Comparison of ENCODE assay signal across 14 cellular contexts in the genomic region with DNA sequence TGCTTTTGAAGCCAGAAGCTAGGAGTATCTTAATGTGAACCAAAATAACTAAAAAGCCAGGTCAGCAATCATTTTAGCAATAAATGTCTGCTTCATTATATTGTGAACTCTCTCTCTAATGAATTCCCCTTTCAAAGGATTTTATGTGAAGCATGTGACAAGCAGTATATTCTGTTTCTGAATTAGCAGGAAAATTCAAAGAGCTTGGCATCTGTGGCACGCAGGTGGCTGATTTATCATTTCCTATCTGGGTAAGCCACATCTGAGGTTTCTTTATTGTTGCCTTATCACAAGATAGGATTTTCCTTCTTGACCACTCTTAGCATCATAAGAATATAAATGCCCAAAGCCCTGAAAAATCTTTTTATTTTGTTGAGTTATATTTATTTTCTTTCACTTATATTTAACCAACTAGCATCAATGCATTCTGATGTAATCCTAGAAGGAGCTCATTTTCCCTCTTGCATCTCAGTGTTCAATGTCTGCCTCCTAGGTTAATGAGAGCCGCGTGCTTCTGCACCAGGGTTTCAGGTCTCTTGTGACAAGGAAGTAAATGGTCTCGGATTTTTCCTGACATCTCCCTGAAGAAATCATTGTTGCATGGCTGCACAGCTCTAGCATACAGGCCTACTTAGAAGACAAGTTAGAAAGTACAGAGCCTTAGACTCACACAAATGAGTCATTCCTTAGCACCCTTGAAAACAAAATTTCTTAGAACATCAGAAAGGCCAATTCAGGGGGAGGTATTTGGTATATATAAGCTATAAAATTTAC. TPM values are rescaled to one million over a fixed set of nuclear protein-coding genes. Genes with fewer than 3 reads are reported as not detected.
DNase-seq lines count a peak whose midpoint lies in the region; ATAC-seq, FAIRE-seq and TF ChIP-seq lines count a peak whose summit lies in the region.
"Had no signal": no experiment of that assay in that cellular context is flagged by ENCODE, and none has a peak within 500 bp of the region (broad histone marks: within the 10 kb centered on the region; RNA-seq: fewer than 3 reads in every experiment).

No MANE protein-coding gene starts in this region.

- peak overlapping the region; percentile 29 for H3K4me2 ChIP-seq in Loucy (ENCODE audit: low read depth, low read length, poor library complexity, severe bottlenecking)

- no peaks in the 10 kb centered on the region for H3K36me3 Mint-ChIP-seq in activated CD8-positive, alpha-beta T cell treated with anti-CD3 and anti-CD28 coated beads for 36 hours (ENCODE audit: low read depth)
- H3K36me3 Mint-ChIP-seq in activated CD8-positive, alpha-beta T cell treated with anti-CD3 and anti-CD28 coated beads, Interleukin-2, amount 10 ng/mL, durations not matched to agents 7 days and 5 days (ENCODE audit: low read depth): no peaks in the 10 kb centered on the region
- no peaks in the 10 kb centered on the region for H3K36me3 Mint-ChIP-seq in CD4-positive, alpha-beta T cell (ENCODE audit: low read depth)

- no peaks in the 10 kb centered on the region for H3K9me3 Mint-ChIP-seq in activated CD8-positive, alpha-beta T cell treated with anti-CD3 and anti-CD28 coated beads for 36 hours
- no peaks in the 10 kb centered on the region for H3K9me3 Mint-ChIP-seq in activated CD8-positive, alpha-beta T cell treated with anti-CD3 and anti-CD28 coated beads, Interleukin-2, amount 10 ng/mL, durations not matched to agents 7 days and 5 days (ENCODE audit: insufficient read depth)
- H3K9me3 Mint-ChIP-seq in CD4-positive, alpha-beta T cell: no peaks in the 10 kb centered on the region

- H3K4me1 ChIP-seq in Loucy (ENCODE audit: insufficient read depth, low read length, poor library complexity, severe bottlenecking) (peaks cover 10% of the 10 kb centered on the region), left ventricle myocardium inferior (no peaks in the 10 kb centered on the region)

- H3K4me3 ChIP-seq in Loucy (ENCODE audit: low read length, poor library complexity, severe bottlenecking): no peak overlapping the region
- H3K4me3 ChIP-seq in bronchial epithelial cell (ENCODE audit: low read depth, low read length): no peak overlapping the region
- H3K4me3 ChIP-seq in left ventricle myocardium inferior: no peak overlapping the region

- POLR2A ChIA-PET in activated CD8-positive, alpha-beta T cell treated with anti-CD3 and anti-CD28 coated beads for 36 hours (lab: Charles Lee): interaction anchor here (1.0 to 1.1 kb wide), 3 partner anchors 57 to 183 kb away, joined by 3 to 4 read pairs (median 3); no protein-coding TSS in a partner anchor
- POLR2A ChIA-PET in activated CD8-positive, alpha-beta T cell treated with anti-CD3 and anti-CD28 coated beads, Interleukin-2, amount 10 ng/mL, durations not matched to agents 7 days and 5 days (lab: Charles Lee): no interaction called here
- POLR2A ChIA-PET in CD4-positive, alpha-beta T cell (lab: Charles Lee): interaction anchor here (0.7 to 1.9 kb wide), 10 partner anchors 28 to 426 kb away, joined by 3 to 8 read pairs (median 3); no protein-coding TSS in a partner anchor

- no peaks in the 10 kb centered on the region for H3K9me2 ChIP-seq in Loucy (replicated peaks; ENCODE audit: low read depth, low read length)

- ATAC-seq in activated CD8-positive, alpha-beta T cell treated with anti-CD3 and anti-CD28 coated beads for 36 hours: peak; percentile 89
- no peak for ATAC-seq in activated CD8-positive, alpha-beta T cell treated with anti-CD3 and anti-CD28 coated beads, Interleukin-2, amount 10 ng/mL, durations not matched to agents 7 days and 5 days
- ATAC-seq in CD4-positive, alpha-beta T cell (ENCODE audit: poor library complexity): no peak
- ATAC-seq: left ventricle myocardium superior had no signal

- no peaks in the 10 kb centered on the region for H4K20me1 ChIP-seq in Loucy (ENCODE audit: insufficient read depth, low read length, poor library complexity, severe bottlenecking)

- H3K27me3 ChIP-seq in Loucy (ENCODE audit: insufficient read depth, low read length, poor library complexity, severe bottlenecking) (peaks cover 14% of the 10 kb centered on the region), bronchial epithelial cell (ENCODE audit: control insufficient read depth, insufficient read depth, low read length) (no peaks in the 10 kb centered on the region), left ventricle myocardium inferior (ENCODE audit: low read depth) (no peaks in the 10 kb centered on the region)
- H3K27me3 ChIP-seq in CD4-positive, alpha-beta T cell (ENCODE audit: control insufficient read depth, insufficient read depth, low read length): no peaks in the 10 kb centered on the region

- peak; percentile 38 for DNase-seq in activated CD8-positive, alpha-beta T cell treated with anti-CD3 and anti-CD28 coated beads for 36 hours
- DNase-seq in activated CD8-positive, alpha-beta T cell treated with anti-CD3 and anti-CD28 coated beads, Interleukin-2, amount 10 ng/mL, durations not matched to agents 7 days and 5 days: no peak
- peak; percentile 14 for DNase-seq in bronchial epithelial cell (ENCODE audit: low read depth)
- peak; percentile 46 for DNase-seq in retina
- no peak for DNase-seq in CD4-positive, alpha-beta T cell
- DNase-seq in left ventricle myocardium inferior: no peak
- DNase-seq in globus pallidus (ENCODE audit: low spot score): no peak
- DNase-seq: activated CD8-positive, alpha-beta memory T cell treated with anti-CD3 and anti-CD28 coated beads for 24 hours; head of caudate nucleus; KBM-7; left ventricle myocardium superior; NCI-H82 had no signal

- H2AFZ ChIP-seq in Loucy (ENCODE audit: low read length): no peak overlapping the region

- no peaks in the 10 kb centered on the region for H3K79me2 ChIP-seq in Loucy (ENCODE audit: insufficient read depth, low read length)

- no peaks in the 10 kb centered on the region for H3K27me3 Mint-ChIP-seq in activated CD8-positive, alpha-beta T cell treated with anti-CD3 and anti-CD28 coated beads for 36 hours
- H3K27me3 Mint-ChIP-seq in activated CD8-positive, alpha-beta T cell treated with anti-CD3 and anti-CD28 coated beads, Interleukin-2, amount 10 ng/mL, durations not matched to agents 7 days and 5 days (ENCODE audit: low read depth): no peaks in the 10 kb centered on the region
- H3K27me3 Mint-ChIP-seq in CD4-positive, alpha-beta T cell: no peaks in the 10 kb centered on the region

- H3K4me1 Mint-ChIP-seq in activated CD8-positive, alpha-beta T cell treated with anti-CD3 and anti-CD28 coated beads for 36 hours (ENCODE audit: low read depth): peaks cover 33% of the 10 kb centered on the region
- peaks cover 19% of the 10 kb centered on the region for H3K4me1 Mint-ChIP-seq in activated CD8-positive, alpha-beta T cell treated with anti-CD3 and anti-CD28 coated beads, Interleukin-2, amount 10 ng/mL, durations not matched to agents 7 days and 5 days (ENCODE audit: low read depth)
- H3K4me1 Mint-ChIP-seq in CD4-positive, alpha-beta T cell (ENCODE audit: low read depth): peaks cover 31% of the 10 kb centered on the region

- H3F3A ChIP-seq in Loucy (ENCODE audit: low read depth): no peaks in the 10 kb centered on the region

- peak overlapping the region; percentile 66 for H3K27ac Mint-ChIP-seq in activated CD8-positive, alpha-beta T cell treated with anti-CD3 and anti-CD28 coated beads for 36 hours
- no peak overlapping the region for H3K27ac Mint-ChIP-seq in activated CD8-positive, alpha-beta T cell treated with anti-CD3 and anti-CD28 coated beads, Interleukin-2, amount 10 ng/mL, durations not matched to agents 7 days and 5 days
- no peak overlapping the region for H3K27ac Mint-ChIP-seq in CD4-positive, alpha-beta T cell

- no peak overlapping the region for H3K27ac ChIP-seq in CD4-positive, alpha-beta T cell (ENCODE audit: low read depth, low read length)
- H3K27ac ChIP-seq in left ventricle myocardium inferior (replicated peaks): no peak overlapping the region
- H3K27ac ChIP-seq: epithelial cell of prostate had no signal

- H3K36me3 ChIP-seq in Loucy (ENCODE audit: insufficient read depth, low read length) (no peaks in the 10 kb centered on the region), bronchial epithelial cell (ENCODE audit: control insufficient read depth, insufficient read depth, low read length) (no peaks in the 10 kb centered on the region), left ventricle myocardium inferior (no peaks in the 10 kb centered on the region)

- TF ChIP-seq CTCF in activated CD8-positive, alpha-beta T cell treated with anti-CD3 and anti-CD28 coated beads for 36 hours (IDR thresholded peaks at IDR 0.05): no peak
- TF ChIP-seq CTCF in Loucy (conservative IDR thresholded peaks at IDR 0.05; ENCODE audit: low read length) (no peak), bronchial epithelial cell (IDR thresholded peaks at IDR 0.05; ENCODE audit: insufficient read depth, low read length, severe bottlenecking) (no peak), left ventricle myocardium inferior (IDR thresholded peaks at IDR 0.05; ENCODE audit: borderline replicate concordance) (no peak)
- TF ChIP-seq CTCF in CD4-positive, alpha-beta T cell (IDR thresholded peaks at IDR 0.05): no peak

- intact Hi-C loops in activated CD8-positive, alpha-beta T cell treated with anti-CD3 and anti-CD28 coated beads for 36 hours (cut with micrococcal nuclease): no loop called here
- intact Hi-C loops in CD4-positive, alpha-beta T cell (cut with DNase I, micrococcal nuclease): loop anchor here in 1 of 2 experiments (5.0 kb wide), 1 partner anchor 54 kb away; no protein-coding TSS in a partner anchor
- intact Hi-C loops in left ventricle myocardium inferior (cut with micrococcal nuclease): no loop called here

- no peak for FAIRE-seq in bronchial epithelial cell (lab: Jason Lieb, UNC)

- CTCF ChIA-PET in activated CD8-positive, alpha-beta T cell treated with anti-CD3 and anti-CD28 coated beads for 36 hours (lab: Charles Lee): interaction anchor here (0.9 to 1.7 kb wide), 6 partner anchors 24 to 97 kb away, joined by 3 to 8 read pairs (median 3); no protein-coding TSS in a partner anchor
- CTCF ChIA-PET in activated CD8-positive, alpha-beta T cell treated with anti-CD3 and anti-CD28 coated beads, Interleukin-2, amount 10 ng/mL, durations not matched to agents 7 days and 5 days (lab: Charles Lee): interaction anchor here (0.7 to 2.3 kb wide), 6 partner anchors 11 to 424 kb away, joined by 3 to 19 read pairs (median 3); no protein-coding TSS in a partner anchor
- CTCF ChIA-PET in CD4-positive, alpha-beta T cell (lab: Charles Lee): interaction anchor here (0.8 to 1.3 kb wide), 3 partner anchors 34 to 96 kb away, joined by 3 read pairs; no protein-coding TSS in a partner anchor

- no peaks in the 10 kb centered on the region for H3K9me3 ChIP-seq in Loucy (ENCODE audit: insufficient read depth, low read depth, low read length)
- no peaks in the 10 kb centered on the region for H3K9me3 ChIP-seq in CD4-positive, alpha-beta T cell (ENCODE audit: control insufficient read depth, low read length)
- no peaks in the 10 kb centered on the region for H3K9me3 ChIP-seq in left ventricle myocardium inferior (replicated peaks)

- no peak overlapping the region for H3K9ac ChIP-seq in Loucy (ENCODE audit: low read depth, low read length, poor library complexity, severe bottlenecking)

- no peak overlapping the region for H3K4me3 Mint-ChIP-seq in activated CD8-positive, alpha-beta T cell treated with anti-CD3 and anti-CD28 coated beads for 36 hours
- no peak overlapping the region for H3K4me3 Mint-ChIP-seq in activated CD8-positive, alpha-beta T cell treated with anti-CD3 and anti-CD28 coated beads, Interleukin-2, amount 10 ng/mL, durations not matched to agents 7 days and 5 days
- no peak overlapping the region for H3K4me3 Mint-ChIP-seq in CD4-positive, alpha-beta T cell

RNA-seq across cellular contexts. Expression of gene KLF12, which starts 57.0 kb away (rescaled TPM):
- 10 to 100 TPM; 17.1 to 19.6 TPM for total RNA-seq in activated CD8-positive, alpha-beta T cell treated with anti-CD3 and anti-CD28 coated beads for 36 hours
- total RNA-seq in activated CD8-positive, alpha-beta T cell treated with anti-CD3 and anti-CD28 coated beads, Interleukin-2, amount 10 ng/mL, durations not matched to agents 7 days and 5 days: 10 to 100 TPM; 24.6 to 26.3 TPM
- total RNA-seq in bronchial epithelial cell (2.2 and 3.4 TPM in 2 replicates), left ventricle myocardium inferior (18.2 TPM)
- 10 to 100 TPM; 69.5 to 74.7 TPM for total RNA-seq in CD4-positive, alpha-beta T cell

Comparison
In these comparisons a context has a peak if more than half of its experiments do, and no peak if none do; other contexts are left out.
1. DNase-seq: peak in activated CD8-positive, alpha-beta T cell treated with anti-CD3 and anti-CD28 coated beads for 36 hours (single experiment), bronchial epithelial cell (single experiment) and retina (single experiment); none in activated CD8-positive, alpha-beta T cell treated with anti-CD3 and anti-CD28 coated beads, Interleukin-2, amount 10 ng/mL, durations not matched to agents 7 days and 5 days (single experiment), CD4-positive, alpha-beta T cell (0 of 10), left ventricle myocardium inferior (single experiment) and globus pallidus (single experiment).